In genomic region chr6:63440594-63440993, GRCh38 we compare ENCODE assay signal across 18 cellular contexts.
"Had no signal": no experiment of that assay in that cellular context is flagged by ENCODE, and none has a peak within 500 bp of the region (broad histone marks: within the 10 kb centered on the region; RNA-seq: fewer than 3 reads in every experiment).

No MANE protein-coding gene starts in this region.

- H3K27me3 ChIP-seq: colonic mucosa, thyroid gland had no signal

- H3K27me3 Mint-ChIP-seq: activated T-helper 17 cell treated with anti-CD3 and anti-CD28 coated beads, Interleukin-2, amount 50 U/mL, for 72 hours; central memory CD8-positive, alpha-beta T cell; natural killer cell treated with Interleukin-12 subunit alpha and Interleukin-12 subunit beta and Interleukin-15 and Interleukin-18, amount 100 ng/mL, for 72 hours had no signal

- H3K27ac ChIP-seq: colonic mucosa, lower lobe of right lung, thyroid gland, WERI-Rb-1 had no signal

- H3K36me3 Mint-ChIP-seq: natural killer cell treated with Interleukin-12 subunit alpha and Interleukin-12 subunit beta and Interleukin-15 and Interleukin-18, amount 100 ng/mL, for 72 hours had no signal

- FAIRE-seq: frontal cortex had no signal

- H3K9me3 ChIP-seq: colonic mucosa, lower lobe of right lung, thyroid gland had no signal

- H3K9me3 Mint-ChIP-seq: activated T-helper 17 cell treated with anti-CD3 and anti-CD28 coated beads, Interleukin-2, amount 50 U/mL, for 72 hours had no signal

- H3K4me1 Mint-ChIP-seq: activated T-helper 17 cell treated with anti-CD3 and anti-CD28 coated beads, Interleukin-2, amount 50 U/mL, for 72 hours; central memory CD8-positive, alpha-beta T cell had no signal

- H3K36me3 ChIP-seq: colonic mucosa, lower lobe of right lung, thyroid gland, WERI-Rb-1 had no signal

- H3K27ac Mint-ChIP-seq: activated T-helper 17 cell treated with anti-CD3 and anti-CD28 coated beads, Interleukin-2, amount 50 U/mL, for 72 hours; natural killer cell treated with Interleukin-12 subunit alpha and Interleukin-12 subunit beta and Interleukin-15 and Interleukin-18, amount 100 ng/mL, for 72 hours had no signal

- ATAC-seq: natural killer cell treated with Interleukin-12 subunit alpha and Interleukin-12 subunit beta and Interleukin-15 and Interleukin-18, amount 100 ng/mL, for 72 hours had no signal

- H3K4me3 Mint-ChIP-seq: central memory CD8-positive, alpha-beta T cell; natural killer cell treated with Interleukin-12 subunit alpha and Interleukin-12 subunit beta and Interleukin-15 and Interleukin-18, amount 100 ng/mL, for 72 hours had no signal

- DNase-seq: activated CD4-positive, alpha-beta T cell treated with anti-CD3 and anti-CD28 coated beads for 1 hour; activated naive CD4-positive, alpha-beta T cell; aorta; hypothalamus; lower lobe of right lung; nucleus accumbens; posterior cingulate gyrus; retina; stimulated activated CD4-positive, alpha-beta T cell treated with anti-CD3 and anti-CD28 coated beads, Interleukin-12 subunit alpha, Interleukin-12 subunit beta, amount 100 ng/mL, for 4 hours; stimulated activated CD4-positive, alpha-beta T cell treated with anti-CD3 and anti-CD28 coated beads, Interleukin-1b, Interleukin-23, amount 100 ng/mL, for 48 hours; stimulated activated naive CD4-positive, alpha-beta T cell treated with Interleukin-2 at 50 U/mL for 16 hours; thyroid gland; WERI-Rb-1 had no signal

- H3K4me3 ChIP-seq: colonic mucosa, lower lobe of right lung, thyroid gland had no signal

- H3K4me1 ChIP-seq: lower lobe of right lung, thyroid gland had no signal
